ENCODE assay signal across 27 cellular contexts in the genomic region with DNA sequence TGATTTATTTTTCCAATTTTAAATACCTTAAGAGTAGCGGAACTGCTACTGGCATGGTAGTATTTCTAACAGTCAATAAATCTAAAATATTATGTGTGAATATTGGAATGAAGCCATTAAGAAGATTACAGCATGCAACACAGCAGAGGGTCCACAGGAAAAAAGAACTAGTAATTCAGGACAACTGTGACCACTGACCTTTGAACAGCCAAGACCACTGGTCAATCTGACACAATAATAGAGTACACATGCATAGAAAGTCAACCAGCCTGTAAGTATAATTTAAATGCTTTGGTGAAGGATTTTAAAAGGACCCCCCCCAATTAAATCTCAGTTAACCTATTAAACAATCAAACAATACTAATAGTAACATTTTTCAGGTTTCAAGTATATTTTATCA.
"Had no signal": no experiment of that assay in that cellular context is flagged by ENCODE, and none has a peak within 500 bp of the region (broad histone marks: within the 10 kb centered on the region; RNA-seq: fewer than 3 reads in every experiment).

No MANE protein-coding gene starts in this region.

- FAIRE-seq: urothelium cell line had no signal

- DNase-seq: stimulated activated CD4-positive, alpha-beta T cell treated with anti-CD3 and anti-CD28 coated beads, Interleukin-2, amount 100 ng/mL, for 48 hours; stimulated activated CD4-positive, alpha-beta T cell treated with anti-CD3 and anti-CD28 coated beads, Interleukin-4, amount 100 ng/mL, for 1 hour; stimulated activated CD4-positive, alpha-beta T cell treated with anti-CD3 and anti-CD28 coated beads, Interleukin-4, amount 100 ng/mL, for 24 hours; stimulated activated CD4-positive, alpha-beta T cell treated with anti-CD3 and anti-CD28 coated beads, Interleukin-4, amount 100 ng/mL, for 4 hours; stimulated activated CD8-positive, alpha-beta memory T cell treated with anti-CD3 and anti-CD28 coated beads, Interleukin-4, amount 100 ng/mL, for 48 hours; stimulated activated naive B cell treated with anti-CD40 and anti-IgM and Interleukin-4, amounts not matched to agents 10 μg/mL and 1 μg/mL and 100 μg/mL, for 72 hours; stimulated activated naive CD4-positive, alpha-beta T cell; stimulated activated naive CD4-positive, alpha-beta T cell treated with Interleukin-2 at 50 U/mL for 16 hours; stimulated activated naive CD8-positive, alpha-beta T cell treated with anti-CD3 and anti-CD28 coated beads, Interleukin-15, amount 100 ng/mL, for 72 hours; stimulated activated naive CD8-positive, alpha-beta T cell treated with anti-CD3 and anti-CD28 coated beads, Interleukin-15, Interleukin-2, amounts not matched to agents 100 U/mL and 50 U/mL, for 24 hours; stomach; substantia nigra; testis; thyroid gland; tibial artery; transverse colon; trophoblast cell; upper lobe of left lung; upper lobe of right lung; uterus had no signal

- H3K27ac ChIP-seq: stomach, suprapubic skin, testis, thoracic aorta, thyroid gland, tibial artery, tibial nerve, transverse colon, upper lobe of left lung, upper lobe of right lung, uterus, vagina had no signal

- H3K36me3 ChIP-seq: suprapubic skin, thoracic aorta, thyroid gland, tibial artery, tibial nerve, upper lobe of left lung, upper lobe of right lung, uterus, vagina had no signal

- H3K9me3 ChIP-seq: stomach, suprapubic skin, testis, thoracic aorta, thyroid gland, tibial artery, tibial nerve, transverse colon, upper lobe of left lung, upper lobe of right lung, uterus, vagina had no signal

- H3K27me3 ChIP-seq: stomach, suprapubic skin, testis, thyroid gland, tibial artery, tibial nerve, transverse colon, upper lobe of left lung, upper lobe of right lung, uterus, vagina had no signal

- H3K4me3 ChIP-seq: stomach, suprapubic skin, testis, thoracic aorta, thyroid gland, tibial artery, tibial nerve, transverse colon, upper lobe of left lung, upper lobe of right lung, uterus, vagina had no signal

- H3K4me1 ChIP-seq: stomach, suprapubic skin, testis, thyroid gland, tibial artery, tibial nerve, transverse colon, upper lobe of left lung, upper lobe of right lung, uterus, vagina had no signal

- ATAC-seq: stimulated activated effector memory CD8-positive, alpha-beta T cell treated with anti-CD3 and anti-CD28 coated beads, Interleukin-12 subunit alpha, Interleukin-12 subunit beta, amount 100 ng/mL, for 72 hours; stimulated activated memory B cell treated with anti-CD40 and anti-IgM and Interleukin-4, amounts not matched to agents 10 μg/mL and 1 μg/mL and 100 μg/mL, for 72 hours; stimulated activated naive B cell treated with anti-CD40 and anti-IgM and Interleukin-4, amounts not matched to agents 10 μg/mL and 1 μg/mL and 100 μg/mL, for 72 hours; stimulated activated naive CD8-positive, alpha-beta T cell treated with anti-CD3 and anti-CD28 coated beads, Interleukin-15, amount 100 ng/mL, for 72 hours; stimulated activated naive CD8-positive, alpha-beta T cell treated with anti-CD3 and anti-CD28 coated beads, Interleukin-15, Interleukin-2, amounts not matched to agents 100 U/mL and 50 U/mL, for 24 hours; upper lobe of right lung had no signal
